8 cellular contexts compared by ENCODE assay signal in genomic region chr6:117906905-117907599, GRCh38. TPM values are rescaled to one million over a fixed set of nuclear protein-coding genes. Genes with fewer than 3 reads are reported as not detected.
DNase-seq lines count a peak whose midpoint lies in the region; ATAC-seq, FAIRE-seq and TF ChIP-seq lines count a peak whose summit lies in the region.

TSS of gene SLC35F1 (plus strand) at chr6:117907264.

- no peak within 1 kb of the TSS for H3K9ac ChIP-seq in kidney (ENCODE audit: low read length in 2 of 2)

- H3K9me3 Mint-ChIP-seq in CD8-positive, alpha-beta T cell: no peaks in the 10 kb centered on the region

- H3K4me1 Mint-ChIP-seq in CD8-positive, alpha-beta T cell (ENCODE audit: low read depth): peaks cover 9% of the 10 kb centered on the region

- DNase-seq in CD8-positive, alpha-beta T cell: peak in 1 of 7 experiments; percentile 5
- DNase-seq in GM19239 (ENCODE audit: insufficient read length, low spot score) (peak; percentile 39), RWPE2 (ENCODE audit: low spot score) (no peak), caudate nucleus (lab: John Stamatoyannopoulos, UW) (peak in 48 of 61 donors; percentile 12 to 82 (median 48)), kidney (peak; percentile 71)
- DNase-seq in stimulated activated CD4-positive, alpha-beta T cell treated with anti-CD3 and anti-CD28 coated beads, Interleukin-1b, Interleukin-23, amount 100 ng/mL, for 48 hours: peak; percentile 19
- DNase-seq in effector CD4-positive, alpha-beta T cell: no peak

- H3K9me3 ChIP-seq in CD8-positive, alpha-beta T cell (ENCODE audit: low read length): no peaks in the 10 kb centered on the region
- no peaks in the 10 kb centered on the region for H3K9me3 ChIP-seq in RWPE2 (ENCODE audit: severe bottlenecking)
- no peaks in the 10 kb centered on the region for H3K9me3 ChIP-seq in kidney (ENCODE audit: control insufficient read depth in 1 of 2, low read length in 2 of 2)

- peaks cover 57% of the 10 kb centered on the region for H3K27me3 Mint-ChIP-seq in CD8-positive, alpha-beta T cell (ENCODE audit: low read depth)

- no peak for FAIRE-seq in GM19239 (lab: Jason Lieb, UNC)
- no peak for FAIRE-seq in kidney (lab: Jason Lieb, UNC)

- intact Hi-C loops in CD8-positive, alpha-beta T cell (cut with DNase I, micrococcal nuclease): no loop called here
- intact Hi-C loops in kidney (cut with DNase I): no loop called here

- CTCF ChIA-PET in CD8-positive, alpha-beta T cell (lab: Charles Lee): no interaction called here

- H3K36me3 ChIP-seq in CD8-positive, alpha-beta T cell (ENCODE audit: insufficient read depth, low read length): no peaks in the 10 kb centered on the region
- H3K36me3 ChIP-seq in RWPE2 (ENCODE audit: low read depth): no peaks in the 10 kb centered on the region
- no peaks in the 10 kb centered on the region for H3K36me3 ChIP-seq in kidney (ENCODE audit: control insufficient read depth in 1 of 2, insufficient read depth in 2 of 2, low read length in 2 of 2)

- ATAC-seq in CD8-positive, alpha-beta T cell: peak; percentile 51
- ATAC-seq in HG03342 (IDR thresholded peaks at IDR 0.05; ENCODE audit: unreplicated experiment) (peak; percentile 74), RWPE2 (ENCODE audit: low read depth) (peak; percentile 41)

- H3K27ac ChIP-seq in CD8-positive, alpha-beta T cell (ENCODE audit: low read depth, low read length): no peak within 1 kb of the TSS
- H3K27ac ChIP-seq in RWPE2 (ENCODE audit: poor library complexity, severe bottlenecking) (no peak within 1 kb of the TSS), caudate nucleus (ENCODE audit: low read depth, low read length) (peak within 1 kb of the TSS; percentile 26), kidney (ENCODE audit: low read depth in 2 of 2, low read length in 2 of 2) (no peak within 1 kb of the TSS)

- POLR2A ChIA-PET in CD8-positive, alpha-beta T cell (lab: Charles Lee): no interaction called here

- no peak within 1 kb of the TSS for H3K4me3 ChIP-seq in CD8-positive, alpha-beta T cell (ENCODE audit: low read depth, low read length)
- peak within 1 kb of the TSS; percentile 20 for H3K4me3 ChIP-seq in RWPE2 (ENCODE audit: severe bottlenecking)
- peak within 1 kb of the TSS; percentile 53 to 56 for H3K4me3 ChIP-seq in kidney (ENCODE audit: low read length in 2 of 2)

- peaks cover 3% of the 10 kb centered on the region for H3K4me1 ChIP-seq in CD8-positive, alpha-beta T cell (ENCODE audit: insufficient read depth, low read length)
- H3K4me1 ChIP-seq in RWPE2 (ENCODE audit: insufficient read depth, poor library complexity, severe bottlenecking): no peaks in the 10 kb centered on the region
- H3K4me1 ChIP-seq in kidney (ENCODE audit: control insufficient read depth in 1 of 2, insufficient read depth in 1 of 2, low read depth in 1 of 2, low read length in 2 of 2): peaks cover 0 to 2% of the 10 kb centered on the region in 2 donors

- TF ChIP-seq CTCF in CD8-positive, alpha-beta T cell (IDR thresholded peaks at IDR 0.05): no peak
- peak; percentile 37 for TF ChIP-seq CTCF in RWPE2 (IDR thresholded peaks at IDR 0.05; ENCODE audit: poor library complexity, severe bottlenecking)
- peak; percentile 21 for TF ChIP-seq CTCF in kidney (IDR thresholded peaks at IDR 0.05; ENCODE audit: borderline replicate concordance, extremely low read depth, insufficient read depth)

- H3K27ac Mint-ChIP-seq in CD8-positive, alpha-beta T cell: no peak within 1 kb of the TSS

- H3K27me3 ChIP-seq in CD8-positive, alpha-beta T cell (ENCODE audit: insufficient read depth, low read length): peaks cover 12% of the 10 kb centered on the region
- peaks cover 48% of the 10 kb centered on the region for H3K27me3 ChIP-seq in RWPE2 (ENCODE audit: insufficient read depth, poor library complexity, severe bottlenecking)

- no peaks in the 10 kb centered on the region for H3K36me3 Mint-ChIP-seq in CD8-positive, alpha-beta T cell

- H3K4me3 Mint-ChIP-seq in CD8-positive, alpha-beta T cell: peak within 1 kb of the TSS; percentile 69

RNA-seq across cellular contexts. Expression of gene SLC35F1, which starts in this region (rescaled TPM):
- total RNA-seq in CD8-positive, alpha-beta T cell: not detected
- total RNA-seq in kidney: 0.63 TPM
- 0.28 TPM for polyA plus RNA-seq in kidney (ENCODE audit: insufficient read depth, low read depth, low replicate concordance)

Comparison
In these comparisons a context has a peak if more than half of its experiments do, and no peak if none do; other contexts are left out.
1. Peak in ATAC-seq in CD8-positive, alpha-beta T cell; RNA of the gene not detected or under 1 TPM.
2. Peak in DNase-seq and H3K4me3 ChIP-seq in kidney; RNA of the gene not detected or under 1 TPM.
3. DNase-seq: peak in GM19239 (single experiment), caudate nucleus (48 of 61) and stimulated activated CD4-positive, alpha-beta T cell treated with anti-CD3 and anti-CD28 coated beads, Interleukin-1b, Interleukin-23, amount 100 ng/mL, for 48 hours (single experiment); none in RWPE2 (single experiment) and effector CD4-positive, alpha-beta T cell (single experiment).
4. Peak in every context shown above with its lines, with median percentiles within 50 percentile points of each other: ATAC-seq.